In genomic region chr5:88872971-88873370, GRCh38 we compare ENCODE assay signal across 20 cellular contexts. TPM values are rescaled to one million over a fixed set of nuclear protein-coding genes. Genes with fewer than 3 reads are reported as not detected.
A peak's percentile ranks its signal among the peaks of the same experiment; 100 is the strongest.
DNase-seq lines count a peak whose midpoint lies in the region; ATAC-seq, FAIRE-seq and TF ChIP-seq lines count a peak whose summit lies in the region.
"Had no signal": no experiment of that assay in that cellular context is flagged by ENCODE, and none has a peak within 500 bp of the region (broad histone marks: within the 10 kb centered on the region; RNA-seq: fewer than 3 reads in every experiment).

No MANE protein-coding gene starts in this region.

- H3K4me3 Mint-ChIP-seq in GM23338, result no peak overlapping the region
- H3K4me3 Mint-ChIP-seq: activated CD4-positive, alpha-beta memory T cell treated with anti-CD3 and anti-CD28 coated beads for 36 hours; T-cell had no signal

- H3K79me2 ChIP-seq in GM23338 (replicated peaks; ENCODE audit: insufficient read depth) (no peaks in the 10 kb centered on the region), GM12878 (ENCODE audit: control insufficient read depth, insufficient read depth, low read length) (peaks cover 97% of the 10 kb centered on the region), osteoblast (ENCODE audit: insufficient read depth, low read length) (peaks cover 30% of the 10 kb centered on the region)

- H3F3A ChIP-seq in GM23338 (replicated peaks; ENCODE audit: low read depth), result no peaks in the 10 kb centered on the region

- SMC1A ChIA-PET in GM12878 (lab: Charles Lee; ENCODE audit: uncharacterized antibody, unreplicated experiment), result interaction anchor here (0.6 to 1.1 kb wide), 8 partner anchors 9 to 359 kb away, joined by 3 to 6 read pairs (median 3); no protein-coding TSS in a partner anchor

- no peak for FAIRE-seq in GM12878 (lab: Jason Lieb, UNC)
- FAIRE-seq: astrocyte, endothelial cell of umbilical vein had no signal

- H3K9ac ChIP-seq in GM12878 (ENCODE audit: control insufficient read depth, insufficient read depth, low read length), result no peak overlapping the region

- TF ChIP-seq POLR2A in GM12878 (IDR thresholded peaks at IDR 0.05; ENCODE audit: low read depth, low read length), result peak; percentile 51

- TF ChIP-seq CTCF in GM23338 (conservative IDR thresholded peaks at IDR 0.05; ENCODE audit: low read depth in 2 of 2), result no peak
- TF ChIP-seq CTCF in GM12878 (IDR thresholded peaks at IDR 0.05 in 2 of 3, conservative IDR thresholded peaks at IDR 0.05 in 1 of 3; ENCODE audit: control insufficient read depth in 2 of 3, extremely low read depth in 1 of 3, insufficient read depth in 1 of 3, low read depth in 3 of 3, low read length in 3 of 3), result no peak
- TF ChIP-seq CTCF in osteoblast (IDR thresholded peaks at IDR 0.05; ENCODE audit: extremely low read depth, low read depth, low read length), result no peak
- TF ChIP-seq CTCF in omental fat pad (IDR thresholded peaks at IDR 0.05), result no peak

- H3K27ac Mint-ChIP-seq in GM23338, result peak overlapping the region; percentile 28
- H3K27ac Mint-ChIP-seq: activated CD4-positive, alpha-beta memory T cell treated with anti-CD3 and anti-CD28 coated beads for 36 hours; T-cell had no signal

- ATAC-seq in GM23338 (no peak), GM12878 (peak; percentile 3), omental fat pad (ENCODE audit: low FRiP score) (no peak), HG03097 (IDR thresholded peaks at IDR 0.05; ENCODE audit: low FRiP score, unreplicated experiment) (no peak)
- ATAC-seq: left lobe of liver, mucosa of descending colon, right lobe of liver, T-cell had no signal

- H3K4me1 ChIP-seq in GM23338 (ENCODE audit: insufficient read depth) (no peaks in the 10 kb centered on the region), GM12878 (ENCODE audit: control insufficient read depth, insufficient read depth, low read length) (no peaks in the 10 kb centered on the region), osteoblast (ENCODE audit: insufficient read depth, low read length) (peaks cover 13% of the 10 kb centered on the region)
- H3K4me1 ChIP-seq: right lobe of liver had no signal

- H2AFZ ChIP-seq in GM23338 (no peak overlapping the region; the same call in 1 of the 2 replicates), GM12878 (ENCODE audit: control insufficient read depth, low read depth, low read length) (no peak overlapping the region), osteoblast (ENCODE audit: low read length) (peak overlapping the region; percentile 53)

- H3K9me2 ChIP-seq in GM23338 (ENCODE audit: insufficient read depth), result no peaks in the 10 kb centered on the region

- no peak for TF ChIP-seq EP300 in GM12878 (IDR thresholded peaks at IDR 0.05; ENCODE audit: borderline replicate concordance in 1 of 2, control insufficient read depth in 1 of 2, low read depth in 2 of 2, low read length in 2 of 2)

- H3K27ac ChIP-seq in GM23338 (ENCODE audit: low read depth) (no peak overlapping the region), GM12878 (ENCODE audit: control insufficient read depth, insufficient read depth) (0 out of 2 replicates have a peak overlapping the region, but pooled peaks have one; percentile 1), osteoblast (ENCODE audit: low read depth, low read length) (peak overlapping the region; percentile 40)
- H3K27ac ChIP-seq: right lobe of liver had no signal

- H3K9me3 Mint-ChIP-seq in GM23338, result no peaks in the 10 kb centered on the region
- H3K9me3 Mint-ChIP-seq: activated CD4-positive, alpha-beta memory T cell treated with anti-CD3 and anti-CD28 coated beads for 36 hours had no signal

- DNase-seq in GM23338 (ENCODE audit: low spot score) (no peak), GM12878 (ENCODE audit: low read depth, low spot score) (no peak), osteoblast (ENCODE audit: insufficient read length, low spot score, missing footprints) (no peak), NOMO-1 treated with DMSO at 0.1 percent for 48 hours (lab: John Stamatoyannopoulos, UW; ENCODE audit: unreplicated experiment) (no peak), omental fat pad (ENCODE audit: low spot score) (no peak), retina (no peak)
- DNase-seq: activated CD4-positive, alpha-beta memory T cell treated with anti-CD3 and anti-CD28 coated beads for 36 hours; activated naive CD4-positive, alpha-beta T cell treated with anti-CD3 and anti-CD28 coated beads, Interleukin-2, amount 50 U/mL, for 16 hours; activated T-cell treated with anti-CD3 and anti-CD28 coated beads, Interleukin-2, amount 50 U/mL, for 1 hour; Caco-2; foreskin fibroblast; mucosa of descending colon; right lobe of liver; SHP77; T-cell had no signal

- peaks cover 32% of the 10 kb centered on the region for H3K9me3 ChIP-seq in GM12878 (replicated peaks; ENCODE audit: control insufficient read depth, insufficient read depth, low read length)
- H3K9me3 ChIP-seq in osteoblast (ENCODE audit: low read depth, low read length), result no peaks in the 10 kb centered on the region
- H3K9me3 ChIP-seq: Caco-2, mucosa of descending colon, right lobe of liver had no signal

- in situ Hi-C loops in GM12878 (cut with MboI), result no loop called here

- no peaks in the 10 kb centered on the region for H3K36me3 ChIP-seq in GM23338 (ENCODE audit: insufficient read depth)
- peaks cover 0 to 20% of the 10 kb centered on the region in 2 experiments; a peak in 2 of 4 replicates for H3K36me3 ChIP-seq in GM12878 (ENCODE audit: control insufficient read depth in 2 of 2, insufficient read depth in 2 of 2, low read length in 1 of 2)
- H3K36me3 ChIP-seq in osteoblast (ENCODE audit: insufficient read depth, low read length), result no peaks in the 10 kb centered on the region
- H3K36me3 ChIP-seq: right lobe of liver had no signal

- BruUV-seq in GM12878 (replicated peaks; lab: Mats Ljungman, UMichigan), result no TSS peak

- intact Hi-C loops in GM12878 (cut with micrococcal nuclease; ENCODE audit: unreplicated experiment), result no loop called here

- H3K4me1 Mint-ChIP-seq in GM23338, result peaks cover 6% of the 10 kb centered on the region; the same call in 1 of the 3 replicates
- H3K4me1 Mint-ChIP-seq: T-cell had no signal

- H3K27me3 ChIP-seq in GM23338 (ENCODE audit: insufficient read depth) (no peaks in the 10 kb centered on the region), GM12878 (replicated peaks in 1 of 2; ENCODE audit: control insufficient read depth in 2 of 2, insufficient read depth in 2 of 2, low read length in 1 of 2) (no peaks in the 10 kb centered on the region), osteoblast (ENCODE audit: insufficient read depth, low read length) (no peaks in the 10 kb centered on the region)
- H3K27me3 ChIP-seq: right lobe of liver had no signal

- H4K20me1 ChIP-seq in GM23338 (replicated peaks; ENCODE audit: insufficient read depth) (no peaks in the 10 kb centered on the region), GM12878 (ENCODE audit: control insufficient read depth, insufficient read depth) (no peaks in the 10 kb centered on the region), osteoblast (ENCODE audit: insufficient read depth, low read length) (no peaks in the 10 kb centered on the region)

- CTCF ChIA-PET in GM12878 (lab: Yijun Ruan, JAX), result interaction anchor here (0.6 to 1.1 kb wide), 5 partner anchors 12 to 210 kb away, joined by 3 read pairs; no protein-coding TSS in a partner anchor

- POLR2A ChIA-PET in GM12878 (lab: Charles Lee), result interaction anchor here (0.8 kb wide), 1 partner anchor 976 kb away, joined by 7 read pairs; no protein-coding TSS in a partner anchor

- WGBS in GM12878 (ENCODE audit: insufficient coverage, insufficient replicate concordance, low lambda C conversion rate, missing lambda C conversion rate), result 20% methylated on average over 6 of the region's 6 CpGs

- no peaks in the 10 kb centered on the region for H3K36me3 Mint-ChIP-seq in GM23338 (ENCODE audit: low read depth)
- H3K36me3 Mint-ChIP-seq: activated CD4-positive, alpha-beta memory T cell treated with anti-CD3 and anti-CD28 coated beads for 36 hours; T-cell had no signal

- H3K4me2 ChIP-seq in GM23338 (no peak overlapping the region), GM12878 (ENCODE audit: control insufficient read depth, insufficient read depth) (peak overlapping the region; percentile 10), osteoblast (ENCODE audit: insufficient read depth, low read length) (peak overlapping the region; percentile 75)

- no peak for TF ChIP-seq RAD21 in GM12878 (IDR thresholded peaks at IDR 0.05; ENCODE audit: insufficient read depth, low read depth, low read length)

- H3K4me3 ChIP-seq in GM08714 (ENCODE audit: low read length), result peak overlapping the region; percentile 58
- no peak overlapping the region for H3K4me3 ChIP-seq in GM23338
- peak overlapping the region; percentile 30; the same call in 1 of the 2 replicates for H3K4me3 ChIP-seq in GM12878
- H3K4me3 ChIP-seq in osteoblast (ENCODE audit: insufficient read depth, low read length), result peak overlapping the region; percentile 51
- H3K4me3 ChIP-seq: mucosa of descending colon, right lobe of liver had no signal

- H3K27me3 Mint-ChIP-seq in GM23338 (ENCODE audit: insufficient read depth, low read depth, poor library complexity), result peaks cover 3% of the 10 kb centered on the region

- RAD21 ChIA-PET in GM12878 (lab: Charles Lee; ENCODE audit: unreplicated experiment), result interaction anchor here (0.9 kb wide), 1 partner anchor 43 kb away, joined by 3 read pairs; no protein-coding TSS in a partner anchor

TF ChIP-seq in GM23338, 12 proteins besides CTCF, POLR2A, EP300 and RAD21 (continues in another document):
- TF ChIP-seq EZH2 (IDR thresholded peaks at IDR 0.05; ENCODE audit: low read depth, unreplicated experiment), result no peak

TF ChIP-seq in GM12878, 131 proteins besides CTCF, POLR2A, EP300 and RAD21 (continues in another document):
- TF ChIP-seq ATF7 (IDR thresholded peaks at IDR 0.05; ENCODE audit: low read depth), result peak; percentile 53; the same call in 1 of the 2 replicates

RNA-seq across cellular contexts. Expression of gene MEF2C, which starts 10.0 kb away (rescaled TPM):
- 0.97 and 1.2 TPM in 2 replicates for total RNA-seq in GM23338 (2014; rRNA removed; shearing (Covaris generic))
- 1.6 and 1.8 TPM in 2 replicates for polyA plus RNA-seq in GM23338 (2016; fragmentation: Nextera tagmentation; extraction: Ambion mirVana)
- 839 and 919 TPM in 2 replicates for total RNA-seq in GM12878 (2013; cell fraction: nucleolus; rRNA removed)
- total RNA-seq in GM12878 (2014; rRNA removed), result 175 and 219 TPM in 2 replicates
- total RNA-seq in GM12878 (2014; rRNA removed; fragmentation: Illumina TruSeq; extraction: Trizol), result 220 and 236 TPM in 2 replicates
- total RNA-seq in GM12878 (2021), result 207 and 225 TPM in 2 replicates
- 89.3 TPM for polyA plus RNA-seq in GM12878 (2011; ENCODE audit: low read depth)
- 105 and 125 TPM in 2 replicates for polyA plus RNA-seq in GM12878 (2011; rRNA removed)
- 139 and 145 TPM in 2 replicates for polyA plus RNA-seq in GM12878 (2011; cell fraction: cytosol; rRNA removed)
- polyA plus RNA-seq in GM12878 (2011; cell fraction: nucleus; rRNA removed), result 105 and 117 TPM in 2 replicates
- polyA plus RNA-seq in GM12878 (2012), result 115 and 139 TPM in 2 replicates
- 209 and 260 TPM in 2 replicates for polyA plus RNA-seq in GM12878 (2014; fragmentation: Illumina TruSeq; extraction: Trizol)
- polyA plus RNA-seq in GM12878 (2014; fragmentation: Nextera tagmentation; extraction: Ambion mirVana), result 100 to 1,000 TPM; 143 to 147 TPM
- polyA plus RNA-seq in GM12878 (2014; rRNA removed), result 99.5 and 104 TPM in 2 replicates
- polyA plus RNA-seq in GM12878 (2016; fragmentation: Nextera tagmentation; extraction: Ambion mirVana), result 100 to 1,000 TPM; 186 to 199 TPM
- polyA minus RNA-seq in GM12878 (2011; rRNA and poly(A)+ RNA removed), result 323 and 371 TPM in 2 replicates
- 81.9 and 107 TPM in 2 replicates for polyA minus RNA-seq in GM12878 (2011; cell fraction: cytosol; rRNA and poly(A)+ RNA removed)
- polyA minus RNA-seq in GM12878 (2011; cell fraction: nucleus; rRNA and poly(A)+ RNA removed), result 194 and 315 TPM in 2 replicates
- 9.4 and 13.4 TPM in 2 replicates for total RNA-seq in osteoblast
- total RNA-seq in omental fat pad, result 10 to 100 TPM; 25.4 to 97.7 (median 44.0) TPM
